Comparison of ENCODE assay signal across 1 cellular context in genomic region chr2:182715896-182716664, GRCh38.
TF ChIP-seq lines count a peak whose summit lies in the region.

Gene DNAJC10 (plus strand): TSS chr2:182716257. CDS start chr2:182718087, 1,830 bp downstream.

TF ChIP-seq in GM12878, 131 proteins besides CTCF, POLR2A, EP300 and RAD21 (continued from another document and continues in another):
- TF ChIP-seq, protein P1, sequence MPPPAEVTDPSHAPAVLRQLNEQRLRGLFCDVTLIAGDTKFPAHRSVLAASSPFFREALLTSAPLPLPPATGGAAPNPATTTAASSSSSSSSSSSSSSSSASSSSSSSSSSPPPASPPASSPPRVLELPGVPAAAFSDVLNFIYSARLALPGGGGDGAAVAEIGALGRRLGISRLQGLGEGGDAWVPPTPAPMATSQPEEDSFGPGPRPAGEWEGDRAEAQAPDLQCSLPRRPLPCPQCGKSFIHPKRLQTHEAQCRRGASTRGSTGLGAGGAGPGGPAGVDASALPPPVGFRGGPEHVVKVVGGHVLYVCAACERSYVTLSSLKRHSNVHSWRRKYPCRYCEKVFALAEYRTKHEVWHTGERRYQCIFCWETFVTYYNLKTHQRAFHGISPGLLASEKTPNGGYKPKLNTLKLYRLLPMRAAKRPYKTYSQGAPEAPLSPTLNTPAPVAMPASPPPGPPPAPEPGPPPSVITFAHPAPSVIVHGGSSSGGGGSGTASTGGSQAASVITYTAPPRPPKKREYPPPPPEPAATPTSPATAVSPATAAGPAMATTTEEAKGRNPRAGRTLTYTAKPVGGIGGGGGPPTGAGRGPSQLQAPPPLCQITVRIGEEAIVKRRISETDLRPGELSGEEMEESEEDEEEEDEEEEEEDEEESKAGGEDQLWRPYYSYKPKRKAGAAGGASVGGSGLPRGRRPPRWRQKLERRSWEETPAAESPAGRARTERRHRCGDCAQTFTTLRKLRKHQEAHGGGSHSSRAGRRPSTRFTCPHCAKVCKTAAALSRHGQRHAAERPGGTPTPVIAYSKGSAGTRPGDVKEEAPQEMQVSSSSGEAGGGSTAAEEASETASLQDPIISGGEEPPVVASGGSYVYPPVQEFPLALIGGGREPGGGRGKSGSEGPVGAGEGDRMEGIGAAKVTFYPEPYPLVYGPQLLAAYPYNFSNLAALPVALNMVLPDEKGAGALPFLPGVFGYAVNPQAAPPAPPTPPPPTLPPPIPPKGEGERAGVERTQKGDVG (CRISPR knock-in tag; IDR thresholded peaks at IDR 0.05): no peak
- TF ChIP-seq CEBPB (IDR thresholded peaks at IDR 0.05; ENCODE audit: borderline replicate concordance in 1 of 2, low read depth in 2 of 2, low read length in 2 of 2) (no peak), SMAD5 (IDR thresholded peaks at IDR 0.05; ENCODE audit: low read depth) (no peak), TCF12 (IDR thresholded peaks at IDR 0.05; ENCODE audit: low read depth, low read length) (no peak), TAF1 (IDR thresholded peaks at IDR 0.05; ENCODE audit: borderline replicate concordance, low read depth, low read length) (no peak; the same call in none of the 2 replicates), ZBTB11 (CRISPR knock-in tag; IDR thresholded peaks at IDR 0.05) (no peak), IRF3 (IDR thresholded peaks at IDR 0.05) (no peak), RFX5 (IDR thresholded peaks at IDR 0.05; ENCODE audit: low read depth, low read length) (no peak), ZNF384 (IDR thresholded peaks at IDR 0.05; ENCODE audit: borderline replicate concordance, low read depth, low read length) (no peak), NR2F1 (conservative IDR thresholded peaks at IDR 0.05) (0 out of 2 replicates have a peak, but pooled peaks have one; percentile 19), CREM (IDR thresholded peaks at IDR 0.05; ENCODE audit: low read depth) (no peak), RAD51 (IDR thresholded peaks at IDR 0.05) (no peak), STAT1 (conservative IDR thresholded peaks at IDR 0.05) (no peak), PAX8 (IDR thresholded peaks at IDR 0.05) (no peak), ELK1 (IDR thresholded peaks at IDR 0.05; ENCODE audit: low read depth, low read length) (0 out of 2 replicates have a peak, but pooled peaks have one; percentile 39), ATF7 (IDR thresholded peaks at IDR 0.05; ENCODE audit: low read depth) (no peak), SPI1 (IDR thresholded peaks at IDR 0.05; ENCODE audit: borderline replicate concordance, insufficient read depth, low read depth, low read length) (no peak), RB1 (IDR thresholded peaks at IDR 0.05; ENCODE audit: borderline replicate concordance) (peak; percentile 81; the same call in 1 of the 2 replicates), RELA (IDR thresholded peaks at IDR 0.05; ENCODE audit: borderline replicate concordance, partially characterized antibody) (peak; percentile 93), FOXM1 (IDR thresholded peaks at IDR 0.05; ENCODE audit: low read depth, low read length) (no peak), MEF2B (IDR thresholded peaks at IDR 0.05; ENCODE audit: partially characterized antibody, poor library complexity, severe bottlenecking) (peak; percentile 64), KAT2A (conservative IDR thresholded peaks at IDR 0.05; ENCODE audit: control insufficient read depth, low read depth, low read length) (no peak), YBX1 (IDR thresholded peaks at IDR 0.05) (no peak), PML (IDR thresholded peaks at IDR 0.05; ENCODE audit: low read length) (peak; percentile 85; the same call in 1 of the 2 replicates), SMARCA5 (IDR thresholded peaks at IDR 0.05) (no peak), EZH2 (IDR thresholded peaks at IDR 0.05; ENCODE audit: borderline replicate concordance, control insufficient read depth, low read depth, low read length) (no peak), CHD2 (IDR thresholded peaks at IDR 0.05; ENCODE audit: borderline replicate concordance, low read depth, low read length) (0 out of 2 replicates have a peak, but pooled peaks have one; percentile 18), ZNF24 (IDR thresholded peaks at IDR 0.05) (0 out of 2 replicates have a peak, but pooled peaks have one; percentile 29), SKIL (IDR thresholded peaks at IDR 0.05; ENCODE audit: low read depth, poor library complexity, severe bottlenecking) (no peak), LARP7 (IDR thresholded peaks at IDR 0.05) (peak; percentile 59; the same call in 1 of the 2 replicates), MXI1 (IDR thresholded peaks at IDR 0.05; ENCODE audit: low read depth, low read length) (peak; percentile 86)
- TF ChIP-seq, protein P2, sequence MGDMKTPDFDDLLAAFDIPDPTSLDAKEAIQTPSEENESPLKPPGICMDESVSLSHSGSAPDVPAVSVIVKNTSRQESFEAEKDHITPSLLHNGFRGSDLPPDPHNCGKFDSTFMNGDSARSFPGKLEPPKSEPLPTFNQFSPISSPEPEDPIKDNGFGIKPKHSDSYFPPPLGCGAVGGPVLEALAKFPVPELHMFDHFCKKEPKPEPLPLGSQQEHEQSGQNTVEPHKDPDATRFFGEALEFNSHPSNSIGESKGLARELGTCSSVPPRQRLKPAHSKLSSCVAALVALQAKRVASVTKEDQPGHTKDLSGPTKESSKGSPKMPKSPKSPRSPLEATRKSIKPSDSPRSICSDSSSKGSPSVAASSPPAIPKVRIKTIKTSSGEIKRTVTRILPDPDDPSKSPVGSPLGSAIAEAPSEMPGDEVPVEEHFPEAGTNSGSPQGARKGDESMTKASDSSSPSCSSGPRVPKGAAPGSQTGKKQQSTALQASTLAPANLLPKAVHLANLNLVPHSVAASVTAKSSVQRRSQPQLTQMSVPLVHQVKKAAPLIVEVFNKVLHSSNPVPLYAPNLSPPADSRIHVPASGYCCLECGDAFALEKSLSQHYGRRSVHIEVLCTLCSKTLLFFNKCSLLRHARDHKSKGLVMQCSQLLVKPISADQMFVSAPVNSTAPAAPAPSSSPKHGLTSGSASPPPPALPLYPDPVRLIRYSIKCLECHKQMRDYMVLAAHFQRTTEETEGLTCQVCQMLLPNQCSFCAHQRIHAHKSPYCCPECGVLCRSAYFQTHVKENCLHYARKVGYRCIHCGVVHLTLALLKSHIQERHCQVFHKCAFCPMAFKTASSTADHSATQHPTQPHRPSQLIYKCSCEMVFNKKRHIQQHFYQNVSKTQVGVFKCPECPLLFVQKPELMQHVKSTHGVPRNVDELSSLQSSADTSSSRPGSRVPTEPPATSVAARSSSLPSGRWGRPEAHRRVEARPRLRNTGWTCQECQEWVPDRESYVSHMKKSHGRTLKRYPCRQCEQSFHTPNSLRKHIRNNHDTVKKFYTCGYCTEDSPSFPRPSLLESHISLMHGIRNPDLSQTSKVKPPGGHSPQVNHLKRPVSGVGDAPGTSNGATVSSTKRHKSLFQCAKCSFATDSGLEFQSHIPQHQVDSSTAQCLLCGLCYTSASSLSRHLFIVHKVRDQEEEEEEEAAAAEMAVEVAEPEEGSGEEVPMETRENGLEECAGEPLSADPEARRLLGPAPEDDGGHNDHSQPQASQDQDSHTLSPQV (IDR thresholded peaks at IDR 0.05): no peak
- TF ChIP-seq, protein P3, sequence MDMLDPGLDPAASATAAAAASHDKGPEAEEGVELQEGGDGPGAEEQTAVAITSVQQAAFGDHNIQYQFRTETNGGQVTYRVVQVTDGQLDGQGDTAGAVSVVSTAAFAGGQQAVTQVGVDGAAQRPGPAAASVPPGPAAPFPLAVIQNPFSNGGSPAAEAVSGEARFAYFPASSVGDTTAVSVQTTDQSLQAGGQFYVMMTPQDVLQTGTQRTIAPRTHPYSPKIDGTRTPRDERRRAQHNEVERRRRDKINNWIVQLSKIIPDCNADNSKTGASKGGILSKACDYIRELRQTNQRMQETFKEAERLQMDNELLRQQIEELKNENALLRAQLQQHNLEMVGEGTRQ (IDR thresholded peaks at IDR 0.05; ENCODE audit: borderline replicate concordance, low read depth, low read length): no peak
- TF ChIP-seq, protein P4, sequence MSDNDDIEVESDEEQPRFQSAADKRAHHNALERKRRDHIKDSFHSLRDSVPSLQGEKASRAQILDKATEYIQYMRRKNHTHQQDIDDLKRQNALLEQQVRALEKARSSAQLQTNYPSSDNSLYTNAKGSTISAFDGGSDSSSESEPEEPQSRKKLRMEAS (IDR thresholded peaks at IDR 0.05; ENCODE audit: low read depth, low read length): no peak; the same call in none of the 2 replicates
- TF ChIP-seq, protein P5, sequence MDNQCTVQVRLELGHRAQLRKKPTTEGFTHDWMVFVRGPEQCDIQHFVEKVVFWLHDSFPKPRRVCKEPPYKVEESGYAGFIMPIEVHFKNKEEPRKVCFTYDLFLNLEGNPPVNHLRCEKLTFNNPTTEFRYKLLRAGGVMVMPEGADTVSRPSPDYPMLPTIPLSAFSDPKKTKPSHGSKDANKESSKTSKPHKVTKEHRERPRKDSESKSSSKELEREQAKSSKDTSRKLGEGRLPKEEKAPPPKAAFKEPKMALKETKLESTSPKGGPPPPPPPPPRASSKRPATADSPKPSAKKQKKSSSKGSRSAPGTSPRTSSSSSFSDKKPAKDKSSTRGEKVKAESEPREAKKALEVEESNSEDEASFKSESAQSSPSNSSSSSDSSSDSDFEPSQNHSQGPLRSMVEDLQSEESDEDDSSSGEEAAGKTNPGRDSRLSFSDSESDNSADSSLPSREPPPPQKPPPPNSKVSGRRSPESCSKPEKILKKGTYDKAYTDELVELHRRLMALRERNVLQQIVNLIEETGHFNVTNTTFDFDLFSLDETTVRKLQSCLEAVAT (IDR thresholded peaks at IDR 0.05): no peak
- TF ChIP-seq, protein P6, sequence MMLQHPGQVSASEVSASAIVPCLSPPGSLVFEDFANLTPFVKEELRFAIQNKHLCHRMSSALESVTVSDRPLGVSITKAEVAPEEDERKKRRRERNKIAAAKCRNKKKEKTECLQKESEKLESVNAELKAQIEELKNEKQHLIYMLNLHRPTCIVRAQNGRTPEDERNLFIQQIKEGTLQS (IDR thresholded peaks at IDR 0.05; ENCODE audit: borderline replicate concordance, extremely low read depth, low read depth, low read length): no peak
- TF ChIP-seq, protein P7, sequence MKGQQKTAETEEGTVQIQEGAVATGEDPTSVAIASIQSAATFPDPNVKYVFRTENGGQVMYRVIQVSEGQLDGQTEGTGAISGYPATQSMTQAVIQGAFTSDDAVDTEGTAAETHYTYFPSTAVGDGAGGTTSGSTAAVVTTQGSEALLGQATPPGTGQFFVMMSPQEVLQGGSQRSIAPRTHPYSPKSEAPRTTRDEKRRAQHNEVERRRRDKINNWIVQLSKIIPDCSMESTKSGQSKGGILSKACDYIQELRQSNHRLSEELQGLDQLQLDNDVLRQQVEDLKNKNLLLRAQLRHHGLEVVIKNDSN (IDR thresholded peaks at IDR 0.05; ENCODE audit: borderline replicate concordance, extremely low read length, insufficient read depth, low read depth, low read length): no peak
